Comparison of ENCODE assay signal across 18 cellular contexts in the genomic region with DNA sequence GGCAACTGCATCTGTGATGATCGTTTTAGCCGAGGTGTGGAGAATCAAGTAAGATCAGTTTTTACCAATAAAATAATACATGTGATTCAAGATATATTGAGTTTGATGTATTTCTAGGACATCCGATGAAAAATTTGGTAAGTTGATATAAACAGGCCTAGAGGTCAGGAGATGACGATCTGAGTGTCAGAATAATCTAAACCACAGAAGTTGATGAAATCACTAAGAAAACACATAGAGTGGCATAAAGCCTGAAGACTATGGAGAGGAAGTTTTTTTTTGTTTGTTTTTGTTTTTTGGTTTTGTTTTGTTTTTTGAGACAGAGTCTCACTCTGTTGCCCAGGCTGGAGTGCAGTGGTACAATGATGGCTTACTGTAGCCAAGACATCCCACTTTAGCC.
"Had no signal": no experiment of that assay in that cellular context is flagged by ENCODE, and none has a peak within 500 bp of the region (broad histone marks: within the 10 kb centered on the region; RNA-seq: fewer than 3 reads in every experiment).

No MANE protein-coding gene starts in this region.

- H3K9me3 ChIP-seq: ascending aorta, right atrium auricular region, tibial nerve, uterus had no signal

- H3K4me1 ChIP-seq: uterus had no signal

- H3K27ac Mint-ChIP-seq: activated T-cell treated with anti-CD3 and anti-CD28 coated beads, Interleukin-2, amount 50 U/mL, for 72 hours; dendritic cell treated with granulocyte-macrophage colony-stimulating factor and Interleukin-4, amounts not matched to agents 40 ng/mL and 50 ng/mL, for 4 days; progenitor cell of endocrine pancreas had no signal

- H3K4me3 ChIP-seq: ascending aorta, right atrium auricular region, tibial nerve, uterus had no signal

- H3K4me3 Mint-ChIP-seq: activated T-cell treated with anti-CD3 and anti-CD28 coated beads, Interleukin-2, amount 50 U/mL, for 72 hours; dendritic cell treated with granulocyte-macrophage colony-stimulating factor and Interleukin-4, amounts not matched to agents 40 ng/mL and 50 ng/mL, for 4 days had no signal

- H3K27me3 ChIP-seq: ascending aorta, foreskin keratinocyte, right atrium auricular region, tibial nerve, uterus had no signal

- H3K36me3 ChIP-seq: ascending aorta, right atrium auricular region, tibial nerve, uterus, WERI-Rb-1 had no signal

- H3K9me3 Mint-ChIP-seq: activated T-cell treated with anti-CD3 and anti-CD28 coated beads, Interleukin-2, amount 50 U/mL, for 72 hours; dendritic cell treated with granulocyte-macrophage colony-stimulating factor and Interleukin-4, amounts not matched to agents 40 ng/mL and 50 ng/mL, for 4 days had no signal

- DNase-seq: activated CD4-positive, alpha-beta T cell treated with anti-CD3 and anti-CD28 coated beads, Interleukin-2, amount 50 U/mL, for 4 hours; activated effector memory CD4-positive, alpha-beta T cell treated with anti-CD3 and anti-CD28 coated beads, Interleukin-2, amount 50 U/mL, for 16 hours; activated naive CD4-positive, alpha-beta T cell treated with anti-CD3 and anti-CD28 coated beads, Interleukin-2, amount 50 U/mL, for 16 hours; activated T-cell treated with anti-CD3 and anti-CD28 coated beads, Interleukin-2, amount 50 U/mL, for 72 hours; effector memory CD4-positive, alpha-beta T cell; glutamatergic neuron; hippocampal formation; kidney; stimulated activated naive CD8-positive, alpha-beta T cell treated with anti-CD3 and anti-CD28 coated beads, Interleukin-15, Interleukin-2, amounts not matched to agents 100 U/mL and 50 U/mL, for 24 hours; substantia nigra; uterus; WERI-Rb-1 had no signal

- ATAC-seq: stimulated activated naive CD8-positive, alpha-beta T cell treated with anti-CD3 and anti-CD28 coated beads, Interleukin-15, Interleukin-2, amounts not matched to agents 100 U/mL and 50 U/mL, for 24 hours had no signal

- FAIRE-seq: kidney had no signal

- H3K27ac ChIP-seq: foreskin keratinocyte, right atrium auricular region, tibial nerve, uterus, WERI-Rb-1 had no signal
